8 cellular contexts compared by ENCODE assay signal in the genomic region with DNA sequence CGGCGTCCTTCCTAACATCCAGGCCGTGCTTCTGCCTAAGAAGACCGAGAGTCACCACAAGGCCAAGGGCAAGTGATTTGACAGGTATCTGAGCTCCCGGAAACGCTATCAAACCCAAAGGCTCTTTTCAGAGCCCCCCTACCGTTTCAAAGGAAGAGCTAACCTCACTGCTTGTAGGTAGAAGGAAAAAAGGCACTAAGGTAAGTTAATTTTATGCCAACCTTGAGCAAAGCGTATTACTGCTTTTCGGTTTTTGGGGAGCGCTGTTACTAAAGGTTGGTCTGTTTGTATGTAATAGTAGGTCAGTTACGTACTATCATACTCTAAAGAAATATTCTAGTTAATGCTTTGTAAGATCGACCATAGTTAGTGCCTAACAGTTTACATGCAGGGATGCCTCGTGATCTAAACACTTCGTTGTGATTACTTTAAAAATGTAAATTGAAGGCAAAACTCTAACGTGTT. TPM values are rescaled to one million over a fixed set of nuclear protein-coding genes. Genes with fewer than 3 reads are reported as not detected.
DNase-seq lines count a peak whose midpoint lies in the region; ATAC-seq, FAIRE-seq and TF ChIP-seq lines count a peak whose summit lies in the region.

No MANE protein-coding gene starts in this region.

- H3K27ac ChIP-seq in BLaER1, result peak overlapping the region; percentile 94
- peak overlapping the region; percentile 83 to 98 (median 96) for H3K27ac ChIP-seq in pancreas

- no peak for DNase-seq in T-helper 2 cell treated with Interferon-gamma antibody and Interleukin-4, amounts not matched to agents 5 μg/mL and 100 μg/mL, for 36 hours (ENCODE audit: low spot score)
- DNase-seq in fibroblast of mammary gland (ENCODE audit: low read depth) (no peak), pancreas (no peak), putamen (ENCODE audit: low spot score) (no peak)

- peak overlapping the region; percentile 86 for H3K4me2 ChIP-seq in BLaER1

- intact Hi-C loops in pancreas (cut with DNase I), result loop anchor here in 2 of 3 donors (2.0 to 5.0 kb wide), 2 partner anchors 32 to 33 kb away; a partner anchor contains a TSS

- peaks cover 15% of the 10 kb centered on the region for H3K27me3 Mint-ChIP-seq in T-helper 2 cell treated with Interferon-gamma antibody and Interleukin-4, amounts not matched to agents 5 μg/mL and 100 μg/mL, for 36 hours (ENCODE audit: low read depth)

- ATAC-seq in HG03045 (IDR thresholded peaks at IDR 0.05; ENCODE audit: unreplicated experiment) (peak; percentile 2), pancreas (peak; percentile 1 to 10 (median 4)), HG03039 (IDR thresholded peaks at IDR 0.05; ENCODE audit: unreplicated experiment) (no peak), HG03442 (IDR thresholded peaks at IDR 0.05; ENCODE audit: unreplicated experiment) (no peak)

- peak overlapping the region; percentile 100 for H3K4me3 Mint-ChIP-seq in T-helper 2 cell treated with Interferon-gamma antibody and Interleukin-4, amounts not matched to agents 5 μg/mL and 100 μg/mL, for 36 hours

- H3K9me3 ChIP-seq in BLaER1 (no peaks in the 10 kb centered on the region), pancreas (no peaks in the 10 kb centered on the region)

- peak overlapping the region; percentile 99 for H3K27ac Mint-ChIP-seq in T-helper 2 cell treated with Interferon-gamma antibody and Interleukin-4, amounts not matched to agents 5 μg/mL and 100 μg/mL, for 36 hours

- H3K4me1 Mint-ChIP-seq in T-helper 2 cell treated with Interferon-gamma antibody and Interleukin-4, amounts not matched to agents 5 μg/mL and 100 μg/mL, for 36 hours (ENCODE audit: low read depth), result peaks cover 51% of the 10 kb centered on the region

- H3K9ac ChIP-seq in BLaER1, result peak overlapping the region; percentile 100

- WGBS in pancreas, 2 donors, result 0 to 1% methylated on average over 15 of the region's 15 CpGs

- no peaks in the 10 kb centered on the region for H3K27me3 ChIP-seq in BLaER1
- no peaks in the 10 kb centered on the region for H3K27me3 ChIP-seq in pancreas

- H3K4me3 ChIP-seq in BLaER1 (peak overlapping the region; percentile 88), fibroblast of mammary gland (ENCODE audit: control insufficient read depth, low read depth, low read length) (peak overlapping the region; percentile 100), pancreas (peak overlapping the region; percentile 49 to 88 (median 68))

- peaks cover 44% of the 10 kb centered on the region for H3K36me3 Mint-ChIP-seq in T-helper 2 cell treated with Interferon-gamma antibody and Interleukin-4, amounts not matched to agents 5 μg/mL and 100 μg/mL, for 36 hours (ENCODE audit: low read depth)

- peaks cover 56% of the 10 kb centered on the region for H4K20me1 ChIP-seq in BLaER1

- H3K36me3 ChIP-seq in BLaER1 (peaks cover 22% of the 10 kb centered on the region), pancreas (no peaks in the 10 kb centered on the region)

- no peak for FAIRE-seq in pancreas (lab: Jason Lieb, UNC)

- H3K9me3 Mint-ChIP-seq in T-helper 2 cell treated with Interferon-gamma antibody and Interleukin-4, amounts not matched to agents 5 μg/mL and 100 μg/mL, for 36 hours, result no peaks in the 10 kb centered on the region

- H3K4me1 ChIP-seq in BLaER1, result peaks cover 37% of the 10 kb centered on the region
- H3K4me1 ChIP-seq in pancreas, result peaks cover 4 to 33% (median 16%) of the 10 kb centered on the region in 3 donors

- no peak for TF ChIP-seq CTCF in fibroblast of mammary gland (conservative IDR thresholded peaks at IDR 0.05; ENCODE audit: control insufficient read depth, insufficient read depth, low read depth, low read length)
- TF ChIP-seq CTCF in pancreas (IDR thresholded peaks at IDR 0.05), result no peak

RNA-seq across cellular contexts. Expression of gene HFE, which starts 37.4 kb away (rescaled TPM):
- 10 to 100 TPM in 1 of 6 donors, 1 to 10 TPM in 5; 3.1 to 10.2 (median 3.8) TPM for total RNA-seq in pancreas
- polyA plus RNA-seq in pancreas, result 1 to 10 TPM; 3.4 to 3.9 TPM

Comparison
In these comparisons a context has a peak if more than half of its experiments do, and no peak if none do; other contexts are left out.
1. ATAC-seq: peak in HG03045 (single experiment) and pancreas (4 of 4); none in HG03039 (single experiment) and HG03442 (single experiment).
2. Peak in every context shown above with its lines, with median percentiles within 50 percentile points of each other: H3K4me3 ChIP-seq.